23 cellular contexts compared by ENCODE assay signal in genomic region chr1:25425098-25426085, GRCh38. TPM values are rescaled to one million over a fixed set of nuclear protein-coding genes. Genes with fewer than 3 reads are reported as not detected.
DNase-seq lines count a peak whose midpoint lies in the region; FAIRE-seq and TF ChIP-seq lines count a peak whose summit lies in the region.
"Had no signal": no experiment of that assay in that cellular context is flagged by ENCODE, and none has a peak within 500 bp of the region (broad histone marks: within the 10 kb centered on the region; RNA-seq: fewer than 3 reads in every experiment).

No MANE protein-coding gene starts in this region.

- H3K4me1 ChIP-seq in OCI-LY3 (ENCODE audit: low read length) (peaks cover 17% of the 10 kb centered on the region), endothelial cell of umbilical vein (ENCODE audit: control insufficient read depth, extremely low read depth, insufficient read depth, low read length) (peaks cover 5% of the 10 kb centered on the region), liver (ENCODE audit: control insufficient read depth in 4 of 4, insufficient read depth in 4 of 4, low read length in 3 of 4) (peaks cover 5 to 18% (median 6%) of the 10 kb centered on the region in 4 donors)
- no peaks in the 10 kb centered on the region for H3K4me1 ChIP-seq in CD8-positive, alpha-beta memory T cell (ENCODE audit: insufficient read depth, low read length)

- H3K79me2 ChIP-seq in OCI-LY3 (ENCODE audit: low read length) (peaks cover 5% of the 10 kb centered on the region), endothelial cell of umbilical vein (ENCODE audit: control insufficient read depth, insufficient read depth, low read length) (no peaks in the 10 kb centered on the region)

- POLR2A ChIA-PET in endothelial cell of umbilical vein (lab: Charles Lee): no interaction called here
- POLR2A ChIA-PET in CD8-positive, alpha-beta memory T cell (lab: Charles Lee): no interaction called here

- H3K9me3 Mint-ChIP-seq in CD8-positive, alpha-beta memory T cell: no peaks in the 10 kb centered on the region
- H3K9me3 Mint-ChIP-seq: natural killer cell had no signal

- intact Hi-C loops in endothelial cell of umbilical vein (cut with micrococcal nuclease): no loop called here

- 56% methylated on average over 16 of the region's 16 CpGs for WGBS in liver

- dilution Hi-C loops in endothelial cell of umbilical vein (cut with MboI; ENCODE audit: extremely low pct_ligation_motif_present, low sequenced_read_pairs): no loop called here

- no TSS peak for BruUV-seq in endothelial cell of umbilical vein (replicated peaks; lab: Mats Ljungman, UMichigan)

- H3K9me1 ChIP-seq in endothelial cell of umbilical vein (replicated peaks; ENCODE audit: control insufficient read depth, extremely low read depth, insufficient read depth, low read length): no peaks in the 10 kb centered on the region

- H2AFZ ChIP-seq in OCI-LY3 (ENCODE audit: low read depth, low read length): peak overlapping the region; percentile 41; the same call in 1 of the 2 replicates
- no peak overlapping the region for H2AFZ ChIP-seq in endothelial cell of umbilical vein (ENCODE audit: low read depth, low read length)

- TF ChIP-seq RAD21 in liver (IDR thresholded peaks at IDR 0.05): peak in 1 of 2 donors; percentile 19

- H3K4me3 Mint-ChIP-seq in CD8-positive, alpha-beta memory T cell: no peak overlapping the region
- H3K4me3 Mint-ChIP-seq: natural killer cell had no signal

- DNase-seq in AG10803 (ENCODE audit: low read depth) (peak; percentile 31), endothelial cell of umbilical vein (ENCODE audit: low read depth, low spot score) (no peak), DMS114 treated with DMSO at 0.1 percent for 48 hours (lab: John Stamatoyannopoulos, UW; ENCODE audit: unreplicated experiment) (no peak), Kasumi-1 (lab: John Stamatoyannopoulos, UW) (no peak), activated gamma-delta T cell (lab: John Stamatoyannopoulos, UW) (no peak)
- no peak for DNase-seq in CD8-positive, alpha-beta memory T cell
- DNase-seq: activated CD4-positive, alpha-beta T cell treated with anti-CD3 and anti-CD28 coated beads for 4 hours; activated gamma-delta T cell treated with Interleukin-2 at 50 U/mL for 16 hours; C1 segment of cervical spinal cord; MM.1S; natural killer cell; NCI-H2029; NCI-H510A; SK-N-SH; spleen; T1000; thyroid gland had no signal

- peak overlapping the region; percentile 22; the same call in 1 of the 2 replicates for H3K9ac ChIP-seq in OCI-LY3 (ENCODE audit: low read length)
- no peak overlapping the region for H3K9ac ChIP-seq in endothelial cell of umbilical vein (replicated peaks; ENCODE audit: extremely low read depth, insufficient read depth, low read length)
- no peak overlapping the region for H3K9ac ChIP-seq in liver (ENCODE audit: low read depth in 1 of 2, low read length in 2 of 2)
- H3K9ac ChIP-seq: SK-N-SH had no signal

- H3K4me3 ChIP-seq in AG10803 (ENCODE audit: low read length) (no peak overlapping the region), OCI-LY3 (ENCODE audit: low read length) (no peak overlapping the region), endothelial cell of umbilical vein (replicated peaks in 1 of 3; ENCODE audit: insufficient read depth in 1 of 3, low read depth in 1 of 3, low read length in 3 of 3) (no peak overlapping the region), liver (ENCODE audit: low read depth in 1 of 3, low read length in 3 of 3) (no peak overlapping the region)
- H3K4me3 ChIP-seq in CD8-positive, alpha-beta memory T cell (ENCODE audit: low read length): no peak overlapping the region
- H3K4me3 ChIP-seq: coronary artery, spleen, thyroid gland had no signal

- peaks cover 0 to 7% of the 10 kb centered on the region in 2 donors for H3K27me3 Mint-ChIP-seq in CD8-positive, alpha-beta memory T cell

- H3K27ac ChIP-seq in OCI-LY3 (ENCODE audit: low read length) (no peak overlapping the region), endothelial cell of umbilical vein (ENCODE audit: insufficient read depth, low read depth, low read length) (no peak overlapping the region), liver (ENCODE audit: low read depth in 1 of 2, low read length in 2 of 2) (peak overlapping the region; percentile 64 to 65)
- H3K27ac ChIP-seq in CD8-positive, alpha-beta memory T cell (ENCODE audit: low read depth, low read length): no peak overlapping the region
- H3K27ac ChIP-seq: coronary artery, spleen, thyroid gland had no signal

- H3K36me3 ChIP-seq in OCI-LY3 (replicated peaks; ENCODE audit: low read depth, low read length) (no peaks in the 10 kb centered on the region), endothelial cell of umbilical vein (ENCODE audit: control insufficient read depth in 2 of 2, extremely low read depth in 1 of 2, insufficient read depth in 2 of 2, low read length in 2 of 2) (no peaks in the 10 kb centered on the region), liver (ENCODE audit: control insufficient read depth in 4 of 4, insufficient read depth in 3 of 4, low read depth in 1 of 4, low read length in 3 of 4) (no peaks in the 10 kb centered on the region)
- no peaks in the 10 kb centered on the region for H3K36me3 ChIP-seq in CD8-positive, alpha-beta memory T cell (ENCODE audit: insufficient read depth, low read length)
- H3K36me3 ChIP-seq: spleen, thyroid gland had no signal

- H3K4me1 Mint-ChIP-seq in CD8-positive, alpha-beta memory T cell: peaks cover 5 to 12% (median 5%) of the 10 kb centered on the region in 3 donors

- no peaks in the 10 kb centered on the region for H3K9me3 ChIP-seq in OCI-LY3 (ENCODE audit: insufficient read depth, low read length)
- H3K9me3 ChIP-seq in endothelial cell of umbilical vein (replicated peaks; ENCODE audit: control insufficient read depth, insufficient read depth, low read length): no peaks in the 10 kb centered on the region
- H3K9me3 ChIP-seq in liver (ENCODE audit: control insufficient read depth in 4 of 4, low read length in 3 of 4): no peaks in the 10 kb centered on the region
- no peaks in the 10 kb centered on the region for H3K9me3 ChIP-seq in CD8-positive, alpha-beta memory T cell (ENCODE audit: low read length)
- H3K9me3 ChIP-seq: SK-N-SH, spleen, thyroid gland had no signal

- H3K27ac Mint-ChIP-seq in CD8-positive, alpha-beta memory T cell: no peak overlapping the region
- H3K27ac Mint-ChIP-seq: natural killer cell had no signal

- CTCF ChIA-PET in endothelial cell of umbilical vein (lab: Charles Lee): no interaction called here
- CTCF ChIA-PET in CD8-positive, alpha-beta memory T cell (lab: Charles Lee): no interaction called here

- H4K20me1 ChIP-seq in OCI-LY3 (ENCODE audit: insufficient read depth, low read length) (no peaks in the 10 kb centered on the region), endothelial cell of umbilical vein (replicated peaks; ENCODE audit: control insufficient read depth, extremely low read depth, insufficient read depth, low read length) (no peaks in the 10 kb centered on the region)

- FAIRE-seq in endothelial cell of umbilical vein (lab: Jason Lieb, UNC): peak; percentile 83
- FAIRE-seq: A204.1, GM19239 had no signal

- no peak for TF ChIP-seq POLR2A in endothelial cell of umbilical vein (IDR thresholded peaks at IDR 0.05; ENCODE audit: low read depth, low read length)

- H3K4me2 ChIP-seq in OCI-LY3 (ENCODE audit: low read length) (peak overlapping the region; percentile 39), endothelial cell of umbilical vein (ENCODE audit: insufficient read depth, low read length) (no peak overlapping the region)
- H3K4me2 ChIP-seq: SK-N-SH had no signal

- H3K36me3 Mint-ChIP-seq in CD8-positive, alpha-beta memory T cell: peaks cover 0 to 3% (median 0%) of the 10 kb centered on the region in 3 donors
- H3K36me3 Mint-ChIP-seq: natural killer cell had no signal

- TF ChIP-seq CTCF in AG10803 (conservative IDR thresholded peaks at IDR 0.05; ENCODE audit: low read length) (no peak), OCI-LY3 (IDR thresholded peaks at IDR 0.05; ENCODE audit: low read depth, low read length) (no peak), endothelial cell of umbilical vein (IDR thresholded peaks at IDR 0.05; ENCODE audit: extremely low read depth in 1 of 2, insufficient read depth in 1 of 2, low read depth in 1 of 2, low read length in 2 of 2) (no peak), liver (IDR thresholded peaks at IDR 0.05; ENCODE audit: low read depth, low read length, missing input control) (no peak)

- H3K27me3 ChIP-seq in OCI-LY3 (ENCODE audit: low read depth, low read length) (no peaks in the 10 kb centered on the region), endothelial cell of umbilical vein (ENCODE audit: control insufficient read depth in 2 of 2, insufficient read depth in 2 of 2, low read length in 2 of 2) (peaks cover 0 to 3% of the 10 kb centered on the region in 2 experiments), liver (ENCODE audit: control insufficient read depth in 4 of 4, insufficient read depth in 4 of 4, low read length in 3 of 4) (no peaks in the 10 kb centered on the region)
- H3K27me3 ChIP-seq in CD8-positive, alpha-beta memory T cell (ENCODE audit: insufficient read depth, low read length, poor library complexity, severe bottlenecking): no peaks in the 10 kb centered on the region
- H3K27me3 ChIP-seq: spleen, thyroid gland had no signal

RNA-seq across cellular contexts. Expression of gene RHCE, which starts 4.8 kb away (rescaled TPM):
- total RNA-seq in endothelial cell of umbilical vein: not detected in 2 replicates
- polyA plus RNA-seq in endothelial cell of umbilical vein: 0.07 and 0.14 TPM in 2 replicates
- 0.13 and 0.37 TPM in 2 replicates for polyA plus RNA-seq in endothelial cell of umbilical vein (2011; cell fraction: cytosol; rRNA removed)
- polyA plus RNA-seq in endothelial cell of umbilical vein (2011; cell fraction: nucleus; rRNA removed): 0.21 TPM in 1 of 2 replicates, not detected in the other
- 0.21 and 0.37 TPM in 2 replicates for polyA plus RNA-seq in endothelial cell of umbilical vein (2012)
- 0.74 TPM in 1 of 2 replicates, not detected in the other for polyA minus RNA-seq in endothelial cell of umbilical vein
- polyA minus RNA-seq in endothelial cell of umbilical vein (2011; cell fraction: cytosol; rRNA and poly(A)+ RNA removed): not detected
- polyA minus RNA-seq in endothelial cell of umbilical vein (2011; cell fraction: nucleus; rRNA and poly(A)+ RNA removed): not detected in 2 replicates
- total RNA-seq in liver: 10 to 100 TPM in 1 of 2 donors, under 1 TPM in 1; 0.92 to 89.9 TPM
- polyA plus RNA-seq in liver: under 1 TPM; 0.42 to 0.46 TPM
- under 1 TPM; 0.26 to 0.33 TPM for total RNA-seq in CD8-positive, alpha-beta memory T cell
- 0.18 TPM for polyA plus RNA-seq in CD8-positive, alpha-beta memory T cell
- total RNA-seq: natural killer cell, posterior vena cava had no signal

RNA-seq across cellular contexts. Expression of gene MACO1, which starts 5.3 kb away (rescaled TPM):
- total RNA-seq in endothelial cell of umbilical vein (24.4 and 25.5 TPM in 2 replicates), liver (10 to 100 TPM; 21.9 to 23.2 TPM)
- polyA plus RNA-seq in endothelial cell of umbilical vein (7.0 and 7.7 TPM in 2 replicates), liver (10 to 100 TPM; 15.3 to 19.3 TPM)
- polyA plus RNA-seq in endothelial cell of umbilical vein (2011; cell fraction: cytosol; rRNA removed): 11.5 and 12.5 TPM in 2 replicates
- 17.9 and 21.4 TPM in 2 replicates for polyA plus RNA-seq in endothelial cell of umbilical vein (2011; cell fraction: nucleus; rRNA removed)
- polyA plus RNA-seq in endothelial cell of umbilical vein (2012): 17.5 and 20.9 TPM in 2 replicates
- 6.6 and 7.3 TPM in 2 replicates for polyA minus RNA-seq in endothelial cell of umbilical vein
- 4.1 TPM for polyA minus RNA-seq in endothelial cell of umbilical vein (2011; cell fraction: cytosol; rRNA and poly(A)+ RNA removed)
- polyA minus RNA-seq in endothelial cell of umbilical vein (2011; cell fraction: nucleus; rRNA and poly(A)+ RNA removed): 5.6 and 6.3 TPM in 2 replicates
- 10 to 100 TPM; 14.7 to 15.6 TPM for total RNA-seq in CD8-positive, alpha-beta memory T cell
- polyA plus RNA-seq in CD8-positive, alpha-beta memory T cell: 7.5 TPM

Comparison
In these comparisons a context has a peak if more than half of its experiments do, and no peak if none do; other contexts are left out.
1. H3K27ac ChIP-seq: peak in liver (2 of 2); none in OCI-LY3 (single experiment), endothelial cell of umbilical vein (single experiment) and CD8-positive, alpha-beta memory T cell (single experiment).